ENCODE assay signal across 10 cellular contexts in genomic region chr12:6899837-6900519, GRCh38. TPM values are rescaled to one million over a fixed set of nuclear protein-coding genes. Genes with fewer than 3 reads are reported as not detected.
DNase-seq lines count a peak whose midpoint lies in the region; ATAC-seq and TF ChIP-seq lines count a peak whose summit lies in the region.
"Had no signal": no experiment of that assay in that cellular context is flagged by ENCODE, and none has a peak within 500 bp of the region (broad histone marks: within the 10 kb centered on the region; RNA-seq: fewer than 3 reads in every experiment).

No MANE protein-coding gene starts in this region.

- H3K27me3 Mint-ChIP-seq in type B pancreatic cell: no peaks in the 10 kb centered on the region
- H3K27me3 Mint-ChIP-seq in activated T-cell treated with anti-CD3 and anti-CD28 coated beads, Interleukin-2, amount 50 U/mL, for 72 hours (ENCODE audit: low read depth): no peaks in the 10 kb centered on the region
- H3K27me3 Mint-ChIP-seq: memory B cell had no signal

- no peak for TF ChIP-seq CTCF in type B pancreatic cell (conservative IDR thresholded peaks at IDR 0.05)

- peaks cover 10% of the 10 kb centered on the region for H3K36me3 Mint-ChIP-seq in type B pancreatic cell
- no peaks in the 10 kb centered on the region for H3K36me3 Mint-ChIP-seq in activated T-cell treated with anti-CD3 and anti-CD28 coated beads, Interleukin-2, amount 50 U/mL, for 72 hours (ENCODE audit: insufficient read depth in 2 of 2)
- H3K36me3 Mint-ChIP-seq: memory B cell had no signal

- H3K4me1 Mint-ChIP-seq in type B pancreatic cell (ENCODE audit: unreplicated experiment): no peaks in the 10 kb centered on the region
- H3K4me1 Mint-ChIP-seq in activated T-cell treated with anti-CD3 and anti-CD28 coated beads, Interleukin-2, amount 50 U/mL, for 72 hours (ENCODE audit: low read depth): peaks cover 14% of the 10 kb centered on the region

- no peak overlapping the region for H3K4me3 Mint-ChIP-seq in type B pancreatic cell
- H3K4me3 Mint-ChIP-seq in activated T-cell treated with anti-CD3 and anti-CD28 coated beads, Interleukin-2, amount 50 U/mL, for 72 hours: no peak overlapping the region
- H3K4me3 Mint-ChIP-seq: memory B cell had no signal

- no peak overlapping the region for H3K27ac Mint-ChIP-seq in type B pancreatic cell
- no peak overlapping the region for H3K27ac Mint-ChIP-seq in activated T-cell treated with anti-CD3 and anti-CD28 coated beads, Interleukin-2, amount 50 U/mL, for 72 hours
- H3K27ac Mint-ChIP-seq: memory B cell had no signal

- no peaks in the 10 kb centered on the region for H3K9me3 Mint-ChIP-seq in type B pancreatic cell
- no peaks in the 10 kb centered on the region for H3K9me3 Mint-ChIP-seq in activated T-cell treated with anti-CD3 and anti-CD28 coated beads, Interleukin-2, amount 50 U/mL, for 72 hours
- H3K9me3 Mint-ChIP-seq: memory B cell had no signal

- no peak for ATAC-seq in GM21381 (IDR thresholded peaks at IDR 0.05; ENCODE audit: unreplicated experiment)
- no peak for ATAC-seq in activated T-cell treated with anti-CD3 and anti-CD28 coated beads, Interleukin-2, amount 50 U/mL, for 72 hours (replicated peaks in 1 of 2)

- DNase-seq in NCI-H526 (lab: John Stamatoyannopoulos, UW) (peak; percentile 19 to 40), NCI-H526 treated with DMSO at 0.1 percent for 48 hours (lab: John Stamatoyannopoulos, UW) (no peak), RPMI8226 (peak; percentile 70), globus pallidus (ENCODE audit: low spot score) (peak; percentile 63), type B pancreatic cell (ENCODE audit: extremely low spot score, unreplicated experiment) (no peak)
- peak; percentile 20 for DNase-seq in stimulated activated CD4-positive, alpha-beta T cell treated with anti-CD3 and anti-CD28 coated beads, Interleukin-4, amount 100 ng/mL, for 24 hours
- DNase-seq in activated T-cell treated with anti-CD3 and anti-CD28 coated beads, Interleukin-2, amount 50 U/mL, for 72 hours: no peak
- DNase-seq: PC-9 had no signal

RNA-seq across cellular contexts. Expression of gene LRRC23, which starts 4.6 kb away (rescaled TPM):
- total RNA-seq in type B pancreatic cell (ENCODE audit: low replicate concordance): 10.1 and 20.0 TPM in 2 replicates
- total RNA-seq in activated T-cell treated with anti-CD3 and anti-CD28 coated beads, Interleukin-2, amount 50 U/mL, for 72 hours: 10 to 100 TPM in 1 of 2 donors, 1 to 10 TPM in 1; 8.6 to 11.3 TPM

RNA-seq across cellular contexts. Expression of gene ENO2, which starts 14.4 kb away (rescaled TPM):
- total RNA-seq in type B pancreatic cell (ENCODE audit: low replicate concordance): 32.2 and 33.1 TPM in 2 replicates
- total RNA-seq in activated T-cell treated with anti-CD3 and anti-CD28 coated beads, Interleukin-2, amount 50 U/mL, for 72 hours: 100 to 1,000 TPM; 115 to 145 TPM

RNA-seq across cellular contexts. Expression of gene SPSB2, which starts 26.9 kb away (rescaled TPM):
- total RNA-seq in type B pancreatic cell (ENCODE audit: low replicate concordance): 6.5 and 13.9 TPM in 2 replicates
- total RNA-seq in activated T-cell treated with anti-CD3 and anti-CD28 coated beads, Interleukin-2, amount 50 U/mL, for 72 hours: 10 to 100 TPM in 1 of 2 donors, 1 to 10 TPM in 1; 9.6 to 10.4 TPM

RNA-seq across cellular contexts. Expression of gene ATN1, which starts 27.8 kb away (rescaled TPM):
- total RNA-seq in type B pancreatic cell (ENCODE audit: low replicate concordance): 131 and 139 TPM in 2 replicates
- total RNA-seq in activated T-cell treated with anti-CD3 and anti-CD28 coated beads, Interleukin-2, amount 50 U/mL, for 72 hours: 10 to 100 TPM; 51.4 to 64.9 TPM

RNA-seq across cellular contexts. Expression of gene TPI1, which starts 32.6 kb away (rescaled TPM):
- total RNA-seq in type B pancreatic cell (ENCODE audit: low replicate concordance): 565 and 954 TPM in 2 replicates
- total RNA-seq in activated T-cell treated with anti-CD3 and anti-CD28 coated beads, Interleukin-2, amount 50 U/mL, for 72 hours: 100 to 1,000 TPM; 504 to 562 TPM

Comparison
In these comparisons a context has a peak if more than half of its experiments do, and no peak if none do; other contexts are left out.
1. DNase-seq: peak in NCI-H526 (2 of 2), RPMI8226 (single experiment), globus pallidus (single experiment) and stimulated activated CD4-positive, alpha-beta T cell treated with anti-CD3 and anti-CD28 coated beads, Interleukin-4, amount 100 ng/mL, for 24 hours (single experiment); none in NCI-H526 treated with DMSO at 0.1 percent for 48 hours (single experiment), type B pancreatic cell (single experiment) and activated T-cell treated with anti-CD3 and anti-CD28 coated beads, Interleukin-2, amount 50 U/mL, for 72 hours (0 of 2).